ENCODE assay signal across 9 cellular contexts in the genomic region with DNA sequence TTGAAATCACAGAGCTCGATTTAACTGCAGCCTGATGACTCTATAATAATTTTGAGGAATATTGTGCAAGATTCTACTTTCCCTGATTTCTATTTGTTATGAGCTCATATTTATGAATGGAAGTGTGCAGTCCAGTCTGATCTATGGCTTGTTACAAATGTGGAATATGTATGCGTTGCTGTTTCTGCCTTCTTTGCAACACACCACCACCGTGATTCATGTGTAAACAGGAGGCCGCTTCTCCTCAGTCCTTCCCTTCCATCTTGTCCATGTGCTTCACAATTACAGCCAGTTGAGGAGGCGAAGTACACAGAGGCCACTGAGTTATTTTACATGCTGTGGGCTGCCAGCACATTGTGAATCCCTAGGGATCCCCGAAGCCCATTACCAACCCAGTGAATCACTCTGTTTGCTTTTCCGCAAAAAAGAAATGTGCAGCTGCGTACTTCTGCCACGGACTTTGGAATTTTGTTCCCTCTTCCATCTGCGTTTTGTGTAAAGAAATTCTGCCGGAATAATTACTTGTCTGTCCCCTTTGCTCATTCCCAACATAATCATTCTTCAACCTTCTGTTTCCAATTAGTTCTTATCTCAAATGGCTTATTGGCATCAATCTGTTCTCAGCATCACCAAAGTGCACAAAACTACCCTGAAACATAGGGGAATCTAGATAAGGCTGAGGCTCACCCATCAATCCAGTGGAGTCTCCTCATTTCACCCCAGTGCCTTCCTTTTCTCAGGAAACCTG.
DNase-seq lines count a peak whose midpoint lies in the region; ATAC-seq and TF ChIP-seq lines count a peak whose summit lies in the region.
"Had no signal": no experiment of that assay in that cellular context is flagged by ENCODE, and none has a peak within 500 bp of the region (broad histone marks: within the 10 kb centered on the region; RNA-seq: fewer than 3 reads in every experiment).

No MANE protein-coding gene starts in this region.

- no peak overlapping the region for H3K27ac ChIP-seq in thoracic aorta

- ATAC-seq in left ventricle myocardium superior (peak; percentile 76), thoracic aorta (ENCODE audit: insufficient number of reproducible peaks, low FRiP score, low read depth) (no peak)

- H3K4me1 ChIP-seq in thoracic aorta (ENCODE audit: control insufficient read depth in 1 of 2, low read depth in 2 of 2) = peaks cover 3 to 25% of the 10 kb centered on the region in 2 donors

- H3K36me3 ChIP-seq in thoracic aorta = no peaks in the 10 kb centered on the region
- no peaks in the 10 kb centered on the region for H3K36me3 ChIP-seq in H7 (replicated peaks; ENCODE audit: control insufficient read depth, insufficient read depth, low read length)

- H3K9me3 ChIP-seq in thoracic aorta = no peaks in the 10 kb centered on the region

- no peak for TF ChIP-seq CTCF in thoracic aorta (IDR thresholded peaks at IDR 0.05)

- no peaks in the 10 kb centered on the region for H3K27me3 ChIP-seq in thoracic aorta (replicated peaks; ENCODE audit: insufficient read depth)
- no peaks in the 10 kb centered on the region for H3K27me3 ChIP-seq in H7 (ENCODE audit: control insufficient read depth, insufficient read depth, low read length)

- peak; percentile 45 for DNase-seq in M059J (ENCODE audit: low read depth)
- DNase-seq in amniotic epithelial cell (ENCODE audit: low read depth) = peak; percentile 96
- DNase-seq in left ventricle myocardium superior = no peak
- DNase-seq in thoracic aorta (ENCODE audit: low spot score) = no peak
- DNase-seq in globus pallidus (ENCODE audit: low spot score) = no peak
- DNase-seq in NCI-H226 = no peak
- no peak for DNase-seq in H7
- no peak for DNase-seq in activated naive CD4-positive, alpha-beta T cell treated with anti-CD3 and anti-CD28 coated beads, Interleukin-2, amount 50 U/mL, for 16 hours
- DNase-seq: NCI-H510A treated with DMSO at 0.1 percent for 48 hours had no signal

- peak overlapping the region; percentile 25 for H3K4me3 ChIP-seq in thoracic aorta
- H3K4me3 ChIP-seq in H7 (ENCODE audit: insufficient read depth, low read depth, low read length) = no peak overlapping the region

- intact Hi-C loops in left ventricle myocardium superior (cut with micrococcal nuclease) = no loop called here

Comparison
In these comparisons a context has a peak if more than half of its experiments do, and no peak if none do; other contexts are left out.
1. DNase-seq: peak in M059J (single experiment) and amniotic epithelial cell (single experiment); none in left ventricle myocardium superior (single experiment), thoracic aorta (single experiment), globus pallidus (single experiment), NCI-H226 (single experiment), H7 (single experiment) and activated naive CD4-positive, alpha-beta T cell treated with anti-CD3 and anti-CD28 coated beads, Interleukin-2, amount 50 U/mL, for 16 hours (single experiment).